Comparison of ENCODE assay signal across 16 cellular contexts in the genomic region with DNA sequence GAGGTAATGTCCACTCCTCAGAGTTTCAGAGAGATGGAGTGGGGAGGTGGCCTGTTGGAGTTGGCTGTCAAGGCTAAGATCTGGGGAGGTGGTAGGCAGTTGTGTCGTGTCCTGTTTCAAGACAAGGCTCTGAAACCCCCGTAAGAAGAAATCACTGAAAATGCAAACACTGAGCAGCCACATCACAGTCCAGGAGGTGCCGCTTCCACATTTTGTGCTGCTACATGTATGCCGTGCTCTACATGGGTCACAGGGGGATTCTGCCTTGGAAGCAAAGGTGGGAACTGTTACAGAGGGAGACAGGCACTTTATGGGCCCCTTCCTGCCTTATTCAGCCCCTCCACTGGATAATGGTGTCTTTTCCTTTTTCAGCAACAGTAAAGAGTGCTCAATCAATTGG. TPM values are rescaled to one million over a fixed set of nuclear protein-coding genes. Genes with fewer than 3 reads are reported as not detected.
A peak's percentile ranks its signal among the peaks of the same experiment; 100 is the strongest.
DNase-seq lines count a peak whose midpoint lies in the region; ATAC-seq and TF ChIP-seq lines count a peak whose summit lies in the region.
"Had no signal": no experiment of that assay in that cellular context is flagged by ENCODE, and none has a peak within 500 bp of the region (broad histone marks: within the 10 kb centered on the region; RNA-seq: fewer than 3 reads in every experiment).

No MANE protein-coding gene starts in this region.

- peak overlapping the region; percentile 42 for H3K27ac Mint-ChIP-seq in activated T-cell treated with anti-CD3 and anti-CD28 coated beads, Interleukin-2, amount 50 U/mL, for 72 hours
- H3K27ac Mint-ChIP-seq in WTC11 (no peak overlapping the region), progenitor cell of endocrine pancreas (peak overlapping the region; percentile 51)

- ATAC-seq in activated T-cell treated with anti-CD3 and anti-CD28 coated beads, Interleukin-2, amount 50 U/mL, for 72 hours (replicated peaks in 1 of 2), result no peak
- peak; percentile 32; the same call in 1 of the 2 replicates for ATAC-seq in WTC11

- peaks cover 31% of the 10 kb centered on the region for H3K4me1 Mint-ChIP-seq in activated T-cell treated with anti-CD3 and anti-CD28 coated beads, Interleukin-2, amount 50 U/mL, for 72 hours (ENCODE audit: low read depth)
- H3K4me1 Mint-ChIP-seq in WTC11, result peaks cover 16% of the 10 kb centered on the region
- H3K4me1 Mint-ChIP-seq in progenitor cell of endocrine pancreas (ENCODE audit: low read depth), result peaks cover 7% of the 10 kb centered on the region

- POLR2A ChIA-PET in WTC11 (lab: Charles Lee), result no interaction called here

- no peaks in the 10 kb centered on the region for H3K27me3 ChIP-seq in Peyer's patch
- H3K27me3 ChIP-seq in WERI-Rb-1 (ENCODE audit: insufficient read depth, low read depth, severe bottlenecking), result no peaks in the 10 kb centered on the region
- H3K27me3 ChIP-seq: BLaER1 treated with 17β-estradiol and CSF1 and Interleukin-3, amounts not matched to agents 10 nM and 100 nM had no signal

- no peaks in the 10 kb centered on the region for H3K9me3 Mint-ChIP-seq in activated T-cell treated with anti-CD3 and anti-CD28 coated beads, Interleukin-2, amount 50 U/mL, for 72 hours
- H3K9me3 Mint-ChIP-seq in WTC11 (no peaks in the 10 kb centered on the region), progenitor cell of endocrine pancreas (ENCODE audit: low read depth) (no peaks in the 10 kb centered on the region)
- H3K9me3 Mint-ChIP-seq: CD4-positive, CD25-positive, alpha-beta regulatory T cell; HFFc6 had no signal

- H3K27me3 Mint-ChIP-seq in activated T-cell treated with anti-CD3 and anti-CD28 coated beads, Interleukin-2, amount 50 U/mL, for 72 hours (ENCODE audit: low read depth), result no peaks in the 10 kb centered on the region
- H3K27me3 Mint-ChIP-seq in WTC11 (ENCODE audit: low read depth) (no peaks in the 10 kb centered on the region), progenitor cell of endocrine pancreas (no peaks in the 10 kb centered on the region)
- H3K27me3 Mint-ChIP-seq: CD4-positive, CD25-positive, alpha-beta regulatory T cell had no signal

- H3K36me3 ChIP-seq in Peyer's patch, result peaks cover 0 to 62% (median 0%) of the 10 kb centered on the region in 3 donors
- H3K36me3 ChIP-seq in WERI-Rb-1, result peaks cover 39% of the 10 kb centered on the region

- DNase-seq in activated T-cell treated with anti-CD3 and anti-CD28 coated beads, Interleukin-2, amount 50 U/mL, for 72 hours, result no peak
- DNase-seq in activated T-cell treated with anti-CD3 and anti-CD28 coated beads, Interleukin-2, amount 50 U/mL, for 1 hour, result no peak
- DNase-seq in WTC11 (ENCODE audit: low spot score) (no peak), progenitor cell of endocrine pancreas (ENCODE audit: low spot score, unreplicated experiment) (no peak), Peyer's patch (no peak), WERI-Rb-1 (no peak), amygdala (lab: John Stamatoyannopoulos, UW) (no peak)
- DNase-seq: ACHN; CD4-positive, CD25-positive, alpha-beta regulatory T cell; HCEC 1CT; HFFc6 had no signal

- TF ChIP-seq CTCF in WTC11 (IDR thresholded peaks at IDR 0.05), result no peak
- TF ChIP-seq CTCF in progenitor cell of endocrine pancreas (IDR thresholded peaks at IDR 0.05; ENCODE audit: unreplicated experiment), result no peak
- no peak for TF ChIP-seq CTCF in Peyer's patch (IDR thresholded peaks at IDR 0.05)
- TF ChIP-seq CTCF in WERI-Rb-1 (IDR thresholded peaks at IDR 0.05; ENCODE audit: low read depth, low read length), result no peak

- H3K4me1 ChIP-seq in Peyer's patch, result no peaks in the 10 kb centered on the region

- H3K4me3 ChIP-seq in Peyer's patch (no peak overlapping the region), WERI-Rb-1 (ENCODE audit: low read depth, low read length) (no peak overlapping the region)
- H3K4me3 ChIP-seq: BLaER1 treated with 17β-estradiol and CSF1 and Interleukin-3, amounts not matched to agents 10 nM and 100 nM had no signal

- peaks cover 2 to 8% of the 10 kb centered on the region in 2 donors for H3K36me3 Mint-ChIP-seq in activated T-cell treated with anti-CD3 and anti-CD28 coated beads, Interleukin-2, amount 50 U/mL, for 72 hours (ENCODE audit: insufficient read depth in 2 of 2)
- peaks cover 13% of the 10 kb centered on the region for H3K36me3 Mint-ChIP-seq in WTC11
- peaks cover 15% of the 10 kb centered on the region for H3K36me3 Mint-ChIP-seq in progenitor cell of endocrine pancreas (ENCODE audit: insufficient read depth)

- H3K4me3 Mint-ChIP-seq in activated T-cell treated with anti-CD3 and anti-CD28 coated beads, Interleukin-2, amount 50 U/mL, for 72 hours, result no peak overlapping the region
- H3K4me3 Mint-ChIP-seq in WTC11 (no peak overlapping the region), progenitor cell of endocrine pancreas (ENCODE audit: low read depth) (no peak overlapping the region)
- H3K4me3 Mint-ChIP-seq: CD4-positive, CD25-positive, alpha-beta regulatory T cell; HFFc6 had no signal

- H3K9me3 ChIP-seq in Peyer's patch (no peaks in the 10 kb centered on the region), WERI-Rb-1 (ENCODE audit: severe bottlenecking) (no peaks in the 10 kb centered on the region)
- H3K9me3 ChIP-seq: BLaER1 treated with 17β-estradiol and CSF1 and Interleukin-3, amounts not matched to agents 10 nM and 100 nM had no signal

- TF ChIP-seq POLR2A in Peyer's patch (IDR thresholded peaks at IDR 0.05), result no peak

- CTCF ChIA-PET in WTC11 (lab: Charles Lee), result no interaction called here

- H3K27ac ChIP-seq in Peyer's patch (no peak overlapping the region), WERI-Rb-1 (no peak overlapping the region)
- H3K27ac ChIP-seq: BLaER1 treated with 17β-estradiol and CSF1 and Interleukin-3, amounts not matched to agents 10 nM and 100 nM; HL-60 had no signal

TF ChIP-seq in WTC11, 78 proteins besides CTCF, POLR2A, EP300 and RAD21:
- TF ChIP-seq ZNF232 (CRISPR knock-in tag; IDR thresholded peaks at IDR 0.05), result no peak
- TF ChIP-seq ZBTB21 (CRISPR knock-in tag; IDR thresholded peaks at IDR 0.05; ENCODE audit: borderline replicate concordance), result no peak
- no peak for TF ChIP-seq SMAD3 (CRISPR knock-in tag; IDR thresholded peaks at IDR 0.05; ENCODE audit: borderline replicate concordance)

RNA-seq across cellular contexts. Expression of a gene that starts 11.9 kb away (rescaled TPM):
- total RNA-seq in activated T-cell treated with anti-CD3 and anti-CD28 coated beads, Interleukin-2, amount 50 U/mL, for 72 hours, result 10 to 100 TPM; 21.5 to 27.1 TPM
- total RNA-seq in WTC11 (2021), result 8.8 to 12.0 TPM (median 10.2 TPM) in 3 replicates
- 15.7 and 23.1 TPM in 2 replicates for total RNA-seq in progenitor cell of endocrine pancreas
- total RNA-seq in Peyer's patch, result 10 to 100 TPM in 3 of 4 donors, 1 to 10 TPM in 1; 6.7 to 44.6 (median 22.2) TPM

RNA-seq across cellular contexts. Expression of a gene that starts 28.9 kb away (rescaled TPM):
- total RNA-seq in activated T-cell treated with anti-CD3 and anti-CD28 coated beads, Interleukin-2, amount 50 U/mL, for 72 hours, result 10 to 100 TPM; 33.4 to 44.5 TPM
- total RNA-seq in WTC11 (2021) (37.9 to 43.0 TPM (median 41.4 TPM) in 3 replicates), progenitor cell of endocrine pancreas (73.8 and 76.1 TPM in 2 replicates), Peyer's patch (10 to 100 TPM; 32.4 to 66.8 (median 42.5) TPM)

RNA-seq across cellular contexts. Expression of a gene that starts 34.2 kb away (rescaled TPM):
- not detected for total RNA-seq in activated T-cell treated with anti-CD3 and anti-CD28 coated beads, Interleukin-2, amount 50 U/mL, for 72 hours
- total RNA-seq in WTC11 (2021) (not detected in 3 replicates), progenitor cell of endocrine pancreas (not detected in 2 replicates), Peyer's patch (not detected)
- total RNA-seq: A172; CD4-positive, CD25-positive, alpha-beta regulatory T cell; Daoy; H1; HFFc6 had no signal

RNA-seq across cellular contexts. Expression of a gene that starts 51.6 kb away (rescaled TPM):
- 10 to 100 TPM; 26.4 to 37.0 TPM for total RNA-seq in activated T-cell treated with anti-CD3 and anti-CD28 coated beads, Interleukin-2, amount 50 U/mL, for 72 hours
- total RNA-seq in WTC11 (2021) (0.11 to 0.14 TPM in 2 of 3 replicates, not detected in the other), progenitor cell of endocrine pancreas (0.14 TPM in 1 of 2 replicates, not detected in the other), Peyer's patch (10 to 100 TPM; 33.4 to 39.6 (median 36.5) TPM)
- total RNA-seq: H1 had no signal
